ENCODE assay signal across 15 cellular contexts in the genomic region with DNA sequence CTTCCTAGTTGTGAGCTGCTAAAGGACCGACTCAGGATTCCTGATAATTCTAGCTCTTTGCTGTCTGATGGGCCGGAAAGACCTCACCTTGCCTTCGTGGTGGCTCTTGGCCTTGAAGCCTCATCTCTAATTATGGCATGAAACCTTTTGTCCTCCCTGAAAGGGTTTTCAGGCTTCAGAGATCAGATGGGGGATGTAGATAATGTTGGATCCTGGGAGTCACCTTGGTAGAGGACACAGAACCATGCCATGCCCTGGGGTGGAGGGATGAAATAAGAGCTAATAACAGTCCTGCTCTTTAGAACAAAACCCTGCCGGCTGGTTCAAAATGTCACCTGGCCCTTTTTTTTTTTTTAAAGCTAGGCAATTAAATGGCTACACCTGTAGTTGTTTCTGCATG.
"Had no signal": no experiment of that assay in that cellular context is flagged by ENCODE, and none has a peak within 500 bp of the region (broad histone marks: within the 10 kb centered on the region; RNA-seq: fewer than 3 reads in every experiment).

No MANE protein-coding gene starts in this region.

- H3K36me3 Mint-ChIP-seq: activated naive CD4-positive, alpha-beta T cell treated with anti-CD3 and anti-CD28 coated beads, Interleukin-2, amount 10 ng/mL, durations not matched to agents 7 days and 5 days; naive thymus-derived CD4-positive, alpha-beta T cell; type B pancreatic cell had no signal

- H3K4me3 ChIP-seq: coronary artery, prostate gland, spleen had no signal

- H3K4me3 Mint-ChIP-seq: activated CD4-positive, alpha-beta T cell treated with anti-CD3 and anti-CD28 coated beads for 36 hours; activated CD8-positive, alpha-beta T cell treated with anti-CD3 and anti-CD28 coated beads for 36 hours; activated naive CD4-positive, alpha-beta T cell treated with anti-CD3 and anti-CD28 coated beads, Interleukin-2, amount 10 ng/mL, durations not matched to agents 7 days and 5 days; naive thymus-derived CD4-positive, alpha-beta T cell; type B pancreatic cell had no signal

- ATAC-seq: activated CD4-positive, alpha-beta T cell treated with anti-CD3 and anti-CD28 coated beads for 36 hours; activated CD8-positive, alpha-beta T cell treated with anti-CD3 and anti-CD28 coated beads for 36 hours; left colon; naive thymus-derived CD4-positive, alpha-beta T cell; sciatic nerve had no signal

- H3K36me3 ChIP-seq: prostate gland, spleen, WERI-Rb-1 had no signal

- H3K4me1 ChIP-seq: prostate gland, spleen had no signal

- H3K9me3 ChIP-seq: prostate gland, spleen had no signal

- H3K9me3 Mint-ChIP-seq: activated CD8-positive, alpha-beta T cell treated with anti-CD3 and anti-CD28 coated beads for 36 hours; activated naive CD4-positive, alpha-beta T cell treated with anti-CD3 and anti-CD28 coated beads, Interleukin-2, amount 10 ng/mL, durations not matched to agents 7 days and 5 days; type B pancreatic cell had no signal

- H3K27ac Mint-ChIP-seq: activated CD4-positive, alpha-beta T cell treated with anti-CD3 and anti-CD28 coated beads for 36 hours; activated CD8-positive, alpha-beta T cell treated with anti-CD3 and anti-CD28 coated beads for 36 hours; activated naive CD4-positive, alpha-beta T cell treated with anti-CD3 and anti-CD28 coated beads, Interleukin-2, amount 10 ng/mL, durations not matched to agents 7 days and 5 days; naive thymus-derived CD4-positive, alpha-beta T cell; type B pancreatic cell had no signal

- H3K4me1 Mint-ChIP-seq: activated CD4-positive, alpha-beta T cell treated with anti-CD3 and anti-CD28 coated beads for 36 hours; activated naive CD4-positive, alpha-beta T cell treated with anti-CD3 and anti-CD28 coated beads, Interleukin-2, amount 10 ng/mL, durations not matched to agents 7 days and 5 days; naive thymus-derived CD4-positive, alpha-beta T cell had no signal

- H3K27ac ChIP-seq: coronary artery, prostate gland, spleen, WERI-Rb-1 had no signal

- DNase-seq: activated CD4-positive, alpha-beta T cell treated with anti-CD3 and anti-CD28 coated beads for 36 hours; activated CD8-positive, alpha-beta T cell treated with anti-CD3 and anti-CD28 coated beads for 36 hours; activated naive CD4-positive, alpha-beta T cell treated with anti-CD3 and anti-CD28 coated beads, Interleukin-2, amount 10 ng/mL, durations not matched to agents 7 days and 5 days; effector CD4-positive, alpha-beta T cell; foreskin melanocyte; left colon; naive thymus-derived CD4-positive, alpha-beta T cell; spleen; stimulated activated CD4-positive, alpha-beta T cell treated with anti-CD3 and anti-CD28 coated beads, Interleukin-2, amount 100 ng/mL, for 24 hours; stimulated activated naive CD4-positive, alpha-beta T cell; WERI-Rb-1 had no signal
